Comparison of ENCODE assay signal across 30 cellular contexts in the genomic region with DNA sequence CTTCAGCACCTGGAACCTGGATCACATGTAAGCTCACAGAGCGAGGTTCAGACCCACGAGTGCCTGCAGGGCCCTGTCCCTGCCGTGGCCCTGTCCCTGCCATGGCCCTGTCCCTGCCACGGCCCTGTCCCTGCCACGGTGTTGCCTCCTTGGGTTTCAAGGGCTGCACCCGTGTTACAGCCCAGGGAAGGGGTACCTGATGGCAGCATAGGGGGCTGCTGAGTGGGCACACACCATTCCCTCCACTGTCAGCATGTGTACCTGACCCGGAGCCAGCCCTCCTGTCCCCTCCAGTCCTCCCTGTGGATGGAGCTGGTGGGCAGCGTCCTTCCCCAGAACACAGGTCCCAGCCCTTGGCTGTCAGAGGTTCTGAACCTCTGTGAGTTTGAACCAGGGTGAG.
"Had no signal": no experiment of that assay in that cellular context is flagged by ENCODE, and none has a peak within 500 bp of the region (broad histone marks: within the 10 kb centered on the region; RNA-seq: fewer than 3 reads in every experiment).

No MANE protein-coding gene starts in this region.

- H3K4me3 Mint-ChIP-seq: naive thymus-derived CD4-positive, alpha-beta T cell; natural killer cell; nephron; neural progenitor cell; stimulated activated memory B cell treated with anti-CD40 and anti-IgM and Interleukin-4, amounts not matched to agents 10 μg/mL and 1 μg/mL and 100 μg/mL, for 72 hours; stimulated activated naive CD8-positive, alpha-beta T cell treated with anti-CD3 and anti-CD28 coated beads, Interleukin-15, amount 100 ng/mL, for 72 hours; type B pancreatic cell had no signal

- H3K27me3 Mint-ChIP-seq: naive thymus-derived CD4-positive, alpha-beta T cell; progenitor cell of endocrine pancreas; stimulated activated memory B cell treated with anti-CD40 and anti-IgM and Interleukin-4, amounts not matched to agents 10 μg/mL and 1 μg/mL and 100 μg/mL, for 72 hours; stimulated activated naive CD8-positive, alpha-beta T cell treated with anti-CD3 and anti-CD28 coated beads, Interleukin-15, amount 100 ng/mL, for 72 hours; type B pancreatic cell had no signal

- DNase-seq: naive thymus-derived CD4-positive, alpha-beta T cell; natural killer cell; nucleus accumbens; pancreas; right cardiac atrium; right lobe of liver; sigmoid colon; small intestine; stimulated activated CD4-positive, alpha-beta T cell treated with anti-CD3 and anti-CD28 coated beads, Interleukin-12 subunit alpha, Interleukin-12 subunit beta, amount 100 ng/mL, for 4 hours; stimulated activated CD4-positive, alpha-beta T cell treated with anti-CD3 and anti-CD28 coated beads, Interleukin-1b, Interleukin-23, amount 100 ng/mL, for 48 hours; stimulated activated CD4-positive, alpha-beta T cell treated with anti-CD3 and anti-CD28 coated beads, Interleukin-4, amount 100 ng/mL, for 1 hour; stimulated activated CD4-positive, alpha-beta T cell treated with anti-CD3 and anti-CD28 coated beads, Interleukin-4, amount 100 ng/mL, for 4 hours; stimulated activated CD8-positive, alpha-beta memory T cell treated with anti-CD3 and anti-CD28 coated beads, Interleukin-4, amount 100 ng/mL, for 48 hours; stimulated activated naive CD4-positive, alpha-beta T cell; stimulated activated naive CD8-positive, alpha-beta T cell treated with anti-CD3 and anti-CD28 coated beads, Interleukin-15, amount 100 ng/mL, for 72 hours; stimulated activated naive CD8-positive, alpha-beta T cell treated with anti-CD3 and anti-CD28 coated beads, Interleukin-15, Interleukin-2, amounts not matched to agents 100 U/mL and 50 U/mL, for 24 hours; substantia nigra; testis; tibial artery; transverse colon; upper lobe of right lung had no signal

- H3K27ac Mint-ChIP-seq: naive thymus-derived CD4-positive, alpha-beta T cell; nephron; neural progenitor cell; progenitor cell of endocrine pancreas; stimulated activated memory B cell treated with anti-CD40 and anti-IgM and Interleukin-4, amounts not matched to agents 10 μg/mL and 1 μg/mL and 100 μg/mL, for 72 hours; type B pancreatic cell had no signal

- ATAC-seq: naive thymus-derived CD4-positive, alpha-beta T cell; natural killer cell; pancreas; psoas muscle; right cardiac atrium; right lobe of liver; stimulated activated memory B cell treated with anti-CD40 and anti-IgM and Interleukin-4, amounts not matched to agents 10 μg/mL and 1 μg/mL and 100 μg/mL, for 72 hours; stimulated activated naive CD8-positive, alpha-beta T cell treated with anti-CD3 and anti-CD28 coated beads, Interleukin-15, amount 100 ng/mL, for 72 hours; stimulated activated naive CD8-positive, alpha-beta T cell treated with anti-CD3 and anti-CD28 coated beads, Interleukin-15, Interleukin-2, amounts not matched to agents 100 U/mL and 50 U/mL, for 24 hours; upper lobe of right lung had no signal

- H3K4me1 ChIP-seq: neural progenitor cell, pancreas, psoas muscle, right lobe of liver, sigmoid colon, suprapubic skin, testis, tibial artery, transverse colon, upper lobe of right lung, vagina had no signal

- H3K4me1 Mint-ChIP-seq: nephron; neural progenitor cell; stimulated activated memory B cell treated with anti-CD40 and anti-IgM and Interleukin-4, amounts not matched to agents 10 μg/mL and 1 μg/mL and 100 μg/mL, for 72 hours; stimulated activated naive CD8-positive, alpha-beta T cell treated with anti-CD3 and anti-CD28 coated beads, Interleukin-15, amount 100 ng/mL, for 72 hours had no signal

- H3K9me3 ChIP-seq: neutrophil, pancreas, psoas muscle, right lobe of liver, sigmoid colon, suprapubic skin, testis, tibial artery, transverse colon, upper lobe of right lung, vagina had no signal

- H3K9me3 Mint-ChIP-seq: natural killer cell, nephron, type B pancreatic cell had no signal

- H3K27ac ChIP-seq: neural progenitor cell, neutrophil, pancreas, psoas muscle, right lobe of liver, sigmoid colon, suprapubic skin, testis, tibial artery, transverse colon, upper lobe of right lung, vagina had no signal

- H3K36me3 Mint-ChIP-seq: natural killer cell had no signal

- H3K4me2 ChIP-seq: neural progenitor cell had no signal

- H3K4me3 ChIP-seq: neural progenitor cell, pancreas, psoas muscle, right lobe of liver, sigmoid colon, suprapubic skin, testis, tibial artery, transverse colon, upper lobe of right lung, vagina had no signal

- H3K36me3 ChIP-seq: neural progenitor cell had no signal

- H3K9ac ChIP-seq: neural progenitor cell had no signal

- H3K27me3 ChIP-seq: neural progenitor cell, neutrophil, pancreas, right lobe of liver, sigmoid colon, suprapubic skin, testis, tibial artery, transverse colon, upper lobe of right lung, vagina had no signal

- H2AFZ ChIP-seq: neural progenitor cell had no signal
